In genomic region chr1:99681583-99681982, GRCh38 we compare ENCODE assay signal across 17 cellular contexts. TPM values are rescaled to one million over a fixed set of nuclear protein-coding genes. Genes with fewer than 3 reads are reported as not detected.
DNase-seq lines count a peak whose midpoint lies in the region; ATAC-seq, FAIRE-seq and TF ChIP-seq lines count a peak whose summit lies in the region.
"Had no signal": no experiment of that assay in that cellular context is flagged by ENCODE, and none has a peak within 500 bp of the region (broad histone marks: within the 10 kb centered on the region; RNA-seq: fewer than 3 reads in every experiment).

No MANE protein-coding gene starts in this region.

- H3K27ac Mint-ChIP-seq in H9: no peak overlapping the region
- no peak overlapping the region for H3K27ac Mint-ChIP-seq in activated T-helper 2 cell treated with anti-CD3 and anti-CD28 coated beads, Interferon-gamma antibody, Interleukin-2, Interleukin-4, amounts not matched to agents 10 μg/mL and 5 μg/mL and 100 μg/mL, durations not matched to agents 14 hours and 24 hours and 36 hours

- FAIRE-seq in urothelium cell line (lab: Jason Lieb, UNC): no peak
- FAIRE-seq: GM12878, RCC 7860 had no signal

- H3K4me2 ChIP-seq in H9 (ENCODE audit: insufficient read depth, insufficient read length, low read length): no peak overlapping the region

- no peak overlapping the region for H3K18ac ChIP-seq in H9 (ENCODE audit: insufficient read length, low read depth, low read length)

- H3K4me3 ChIP-seq in ACC112 (ENCODE audit: low read depth, low read length) (peak overlapping the region; percentile 8; the same call in 1 of the 2 replicates), heart right ventricle (no peak overlapping the region)
- H3K4me3 ChIP-seq: dorsolateral prefrontal cortex, GM12878, ovary had no signal

- H3K27ac ChIP-seq in ACC112 (ENCODE audit: low read depth, low read length) (peak overlapping the region; percentile 91), H9 (ENCODE audit: insufficient read length, low read depth, low read length) (no peak overlapping the region), heart right ventricle (peak overlapping the region in 9 of 10 donors; percentile 26 to 83 (median 46))
- H3K27ac ChIP-seq: dorsolateral prefrontal cortex, ovary had no signal

- no peaks in the 10 kb centered on the region for H3K9me3 Mint-ChIP-seq in H9
- no peaks in the 10 kb centered on the region for H3K9me3 Mint-ChIP-seq in activated T-helper 2 cell treated with anti-CD3 and anti-CD28 coated beads, Interferon-gamma antibody, Interleukin-2, Interleukin-4, amounts not matched to agents 10 μg/mL and 5 μg/mL and 100 μg/mL, durations not matched to agents 14 hours and 24 hours and 36 hours

- intact Hi-C loops in heart right ventricle (cut with DNase I): loop anchor here in 3 of 10 donors (2.0 to 10.0 kb wide), 3 partner anchors 31 to 77 kb away; partner anchors contain the start of gene PALMD (in 1 of the 3)
- intact Hi-C loops in activated T-helper 2 cell treated with anti-CD3 and anti-CD28 coated beads, Interferon-gamma antibody, Interleukin-2, Interleukin-4, amounts not matched to agents 10 μg/mL and 5 μg/mL and 100 μg/mL, durations not matched to agents 14 hours and 24 hours and 36 hours (cut with micrococcal nuclease): no loop called here

- DNase-seq in H9 (no peak), T1000 (lab: John Stamatoyannopoulos, UW) (peak; percentile 13), heart right ventricle (peak in 1 of 2 donors; percentile 33), urothelium cell line (ENCODE audit: low spot score) (no peak), SIG-M5 (lab: John Stamatoyannopoulos, UW) (no peak)
- DNase-seq in activated CD8-positive, alpha-beta memory T cell treated with anti-CD3 and anti-CD28 coated beads, Interleukin-2, amount 50 U/mL, for 48 hours: no peak
- DNase-seq in activated T-helper 2 cell treated with anti-CD3 and anti-CD28 coated beads, Interferon-gamma antibody, Interleukin-2, Interleukin-4, amounts not matched to agents 10 μg/mL and 5 μg/mL and 100 μg/mL, durations not matched to agents 14 hours and 24 hours and 36 hours (ENCODE audit: low spot score): no peak
- DNase-seq: activated CD4-positive, alpha-beta T cell treated with anti-CD3 and anti-CD28 coated beads, Interleukin-2, amount 50 U/mL, for 1 hour; dorsolateral prefrontal cortex; foreskin melanocyte; NCI-H510A; ovary; T-helper 2 cell had no signal

- no peak overlapping the region for H4K8ac ChIP-seq in H9 (replicated peaks; ENCODE audit: insufficient read length, low read depth, low read length)

- H2AFZ ChIP-seq in ACC112 (ENCODE audit: low read length, unreplicated experiment) (no peak overlapping the region), H9 (ENCODE audit: low read length) (no peak overlapping the region)

- H2BK20ac ChIP-seq in H9 (ENCODE audit: low read depth, low read length, poor library complexity, severe bottlenecking): no peak overlapping the region

- no peak overlapping the region for H2BK15ac ChIP-seq in H9 (ENCODE audit: low read depth, low read length)

- no peak overlapping the region for H2BK12ac ChIP-seq in H9 (ENCODE audit: insufficient read length, low read depth, low read length)

- no peak overlapping the region for H4K91ac ChIP-seq in H9 (ENCODE audit: insufficient read length, low read depth, low read length)

- H3K23me2 ChIP-seq in H9 (ENCODE audit: insufficient read length, low read depth, low read length, poor library complexity, severe bottlenecking): no peaks in the 10 kb centered on the region

- no peak overlapping the region for H3K14ac ChIP-seq in H9 (ENCODE audit: insufficient read depth, low read length)

- H3K4me3 Mint-ChIP-seq in H9: no peak overlapping the region
- no peak overlapping the region for H3K4me3 Mint-ChIP-seq in activated T-helper 2 cell treated with anti-CD3 and anti-CD28 coated beads, Interferon-gamma antibody, Interleukin-2, Interleukin-4, amounts not matched to agents 10 μg/mL and 5 μg/mL and 100 μg/mL, durations not matched to agents 14 hours and 24 hours and 36 hours (ENCODE audit: low read depth)

- no peak overlapping the region for H2BK120ac ChIP-seq in H9 (ENCODE audit: low read depth, low read length, poor library complexity, severe bottlenecking)

- WGBS in H9 (ENCODE audit: extremely low coverage, insufficient read length, low lambda C conversion rate): no CpG with 5 or more reads among the region's 3 CpGs
- WGBS in heart right ventricle, 2 donors: 47 to 61% methylated on average over 3 of the region's 3 CpGs

- H3K27me3 ChIP-seq in ACC112 (ENCODE audit: insufficient read depth, low read length) (no peaks in the 10 kb centered on the region), H9 (ENCODE audit: insufficient read depth, low read length) (no peaks in the 10 kb centered on the region), heart right ventricle (no peaks in the 10 kb centered on the region)
- H3K27me3 ChIP-seq: dorsolateral prefrontal cortex, ovary had no signal

- H3K4ac ChIP-seq in H9 (ENCODE audit: low read depth, low read length): no peak overlapping the region

- H3K9ac ChIP-seq in H9 (ENCODE audit: extremely low read depth, insufficient read length, low read length): no peak overlapping the region

- H2AK5ac ChIP-seq in H9 (ENCODE audit: insufficient read length, low read length): no peak overlapping the region

- H3K79me2 ChIP-seq in ACC112 (ENCODE audit: control insufficient read depth, insufficient read depth, low read length, unreplicated experiment) (no peaks in the 10 kb centered on the region), H9 (ENCODE audit: insufficient read depth, low read length) (no peaks in the 10 kb centered on the region)

- H2BK5ac ChIP-seq in H9 (ENCODE audit: insufficient read length, low read length): no peak overlapping the region

- H4K5ac ChIP-seq in H9 (ENCODE audit: insufficient read length, low read depth, low read length): no peak overlapping the region

- no peaks in the 10 kb centered on the region for H3K27me3 Mint-ChIP-seq in H9 (ENCODE audit: low read depth)
- peaks cover 6% of the 10 kb centered on the region for H3K27me3 Mint-ChIP-seq in activated T-helper 2 cell treated with anti-CD3 and anti-CD28 coated beads, Interferon-gamma antibody, Interleukin-2, Interleukin-4, amounts not matched to agents 10 μg/mL and 5 μg/mL and 100 μg/mL, durations not matched to agents 14 hours and 24 hours and 36 hours (ENCODE audit: low read depth)

- H3K9me3 ChIP-seq in H9 (ENCODE audit: control insufficient read depth, low read depth, low read length) (no peaks in the 10 kb centered on the region), heart right ventricle (no peaks in the 10 kb centered on the region)
- H3K9me3 ChIP-seq: ovary had no signal

- no peak overlapping the region for H3T11ph ChIP-seq in H9 (ENCODE audit: low read length)

- TF ChIP-seq CTCF in H9 (conservative IDR thresholded peaks at IDR 0.05): 0 out of 3 replicates have a peak, but pooled peaks have one; percentile 17
- peak in 4 of 9 donors; percentile 10 to 37 (median 27) for TF ChIP-seq CTCF in heart right ventricle (IDR thresholded peaks at IDR 0.05)

- peaks cover 3 to 6% of the 10 kb centered on the region in 2 experiments for H3K4me1 Mint-ChIP-seq in H9
- no peaks in the 10 kb centered on the region for H3K4me1 Mint-ChIP-seq in activated T-helper 2 cell treated with anti-CD3 and anti-CD28 coated beads, Interferon-gamma antibody, Interleukin-2, Interleukin-4, amounts not matched to agents 10 μg/mL and 5 μg/mL and 100 μg/mL, durations not matched to agents 14 hours and 24 hours and 36 hours (ENCODE audit: low read depth)

- ATAC-seq in heart right ventricle: peak in 2 of 8 donors; percentile 24 to 62
- ATAC-seq: GM12878 had no signal

- peaks cover 48% of the 10 kb centered on the region for H3K4me1 ChIP-seq in ACC112 (ENCODE audit: control insufficient read depth, insufficient read depth, low read length, unreplicated experiment)
- H3K4me1 ChIP-seq in H9 (ENCODE audit: insufficient read depth, low read length): no peaks in the 10 kb centered on the region
- H3K4me1 ChIP-seq in heart right ventricle: peaks cover 10 to 98% (median 63%) of the 10 kb centered on the region in 9 donors

- H3K56ac ChIP-seq in H9 (ENCODE audit: insufficient read length, low read depth, low read length): no peak overlapping the region

- no peaks in the 10 kb centered on the region for H3K79me1 ChIP-seq in H9 (ENCODE audit: insufficient read depth, low read depth, low read length, poor library complexity, severe bottlenecking)

- H3K36me3 ChIP-seq in ACC112 (ENCODE audit: insufficient read depth, low read length): no peaks in the 10 kb centered on the region
- peaks cover 0 to 92% (median 21%) of the 10 kb centered on the region in 9 donors for H3K36me3 ChIP-seq in heart right ventricle
- H3K36me3 ChIP-seq: ovary had no signal

- H3K23ac ChIP-seq in H9 (ENCODE audit: insufficient read length, low read depth, low read length): no peak overlapping the region

- no peaks in the 10 kb centered on the region for H4K20me1 ChIP-seq in H9 (ENCODE audit: control insufficient read depth, insufficient read depth, insufficient read length)

- no peaks in the 10 kb centered on the region for H3K36me3 Mint-ChIP-seq in H9 (ENCODE audit: insufficient read depth in 1 of 3, low read depth in 3 of 3)
- no peaks in the 10 kb centered on the region for H3K36me3 Mint-ChIP-seq in activated T-helper 2 cell treated with anti-CD3 and anti-CD28 coated beads, Interferon-gamma antibody, Interleukin-2, Interleukin-4, amounts not matched to agents 10 μg/mL and 5 μg/mL and 100 μg/mL, durations not matched to agents 14 hours and 24 hours and 36 hours (ENCODE audit: low read depth)

RNA-seq across cellular contexts. Expression of gene PALMD, which starts 35.7 kb away (rescaled TPM):
- total RNA-seq in H9 (2021) (not detected in 2 replicates), heart right ventricle (100 to 1,000 TPM in 7 of 10 donors, 10 to 100 TPM in 3; 82.5 to 173 (median 121) TPM)
- 100 to 1,000 TPM in 1 of 2 donors, 10 to 100 TPM in 1; 81.2 to 194 TPM for polyA plus RNA-seq in heart right ventricle
- total RNA-seq in activated T-helper 2 cell treated with anti-CD3 and anti-CD28 coated beads, Interferon-gamma antibody, Interleukin-2, Interleukin-4, amounts not matched to agents 10 μg/mL and 5 μg/mL and 100 μg/mL, durations not matched to agents 14 hours and 24 hours and 36 hours: not detected in 2 replicates
- total RNA-seq: mononuclear cell had no signal

Comparison
In these comparisons a context has a peak if more than half of its experiments do, and no peak if none do; other contexts are left out.
1. RNA of gene PALMD, which starts 35.7 kb away (total RNA-seq): 82.5 to 173 TPM in heart right ventricle; not detected in H9 and not detected in activated T-helper 2 cell treated with anti-CD3 and anti-CD28 coated beads, Interferon-gamma antibody, Interleukin-2, Interleukin-4, amounts not matched to agents 10 μg/mL and 5 μg/mL and 100 μg/mL, durations not matched to agents 14 hours and 24 hours and 36 hours; every median in the first group is over 10 times any median in the second.